In genomic region chr10:132631348-132631735, GRCh38 we compare ENCODE assay signal across 12 cellular contexts.
A peak's percentile ranks its signal among the peaks of the same experiment; 100 is the strongest.
DNase-seq lines count a peak whose midpoint lies in the region; ATAC-seq and TF ChIP-seq lines count a peak whose summit lies in the region.
"Had no signal": no experiment of that assay in that cellular context is flagged by ENCODE, and none has a peak within 500 bp of the region (broad histone marks: within the 10 kb centered on the region; RNA-seq: fewer than 3 reads in every experiment).

No MANE protein-coding gene starts in this region.

- H3K27ac ChIP-seq in caudate nucleus (ENCODE audit: low read depth, low read length) (peak overlapping the region; percentile 81), neuronal stem cell (replicated peaks; ENCODE audit: low read length) (no peak overlapping the region), upper lobe of right lung (peak overlapping the region; percentile 62)

- no peak for TF ChIP-seq CTCF in upper lobe of right lung (IDR thresholded peaks at IDR 0.05)

- no peak overlapping the region for H2BK12ac ChIP-seq in neuronal stem cell (ENCODE audit: low read length)

- no peak overlapping the region for H4K91ac ChIP-seq in neuronal stem cell (ENCODE audit: low read depth, low read length, poor library complexity)

- peaks cover 0 to 8% of the 10 kb centered on the region in 2 donors for H3K27me3 Mint-ChIP-seq in natural killer cell treated with Interleukin-12 subunit alpha and Interleukin-12 subunit beta and Interleukin-15 and Interleukin-18, amount 100 ng/mL, for 72 hours
- no peaks in the 10 kb centered on the region for H3K27me3 Mint-ChIP-seq in T-helper 17 cell

- no peak overlapping the region for H3K27ac Mint-ChIP-seq in natural killer cell treated with Interleukin-12 subunit alpha and Interleukin-12 subunit beta and Interleukin-15 and Interleukin-18, amount 100 ng/mL, for 72 hours
- no peak overlapping the region for H3K27ac Mint-ChIP-seq in T-helper 17 cell

- ATAC-seq in upper lobe of right lung = peak; percentile 42
- no peak for ATAC-seq in HG02798 (IDR thresholded peaks at IDR 0.05; ENCODE audit: poor library complexity, unreplicated experiment)
- ATAC-seq in natural killer cell treated with Interleukin-12 subunit alpha and Interleukin-12 subunit beta and Interleukin-15 and Interleukin-18, amount 100 ng/mL, for 72 hours = no peak
- ATAC-seq in T-helper 17 cell = no peak

- H3K79me1 ChIP-seq in neuronal stem cell (ENCODE audit: low read depth, low read length) = no peaks in the 10 kb centered on the region

- no peak overlapping the region for H3K4me2 ChIP-seq in neuronal stem cell (ENCODE audit: insufficient read depth, low read length, poor library complexity, severe bottlenecking)

- H2AK5ac ChIP-seq in neuronal stem cell (ENCODE audit: low read depth, low read length) = no peak overlapping the region

- H3K4ac ChIP-seq in neuronal stem cell (ENCODE audit: low read length) = no peak overlapping the region

- H4K8ac ChIP-seq in neuronal stem cell (ENCODE audit: low read depth, low read length) = no peak overlapping the region

- H3K9ac ChIP-seq in neuronal stem cell (ENCODE audit: low read depth, low read length, poor library complexity) = no peak overlapping the region

- peak in 1 of 61 donors; percentile 90 for DNase-seq in caudate nucleus (lab: John Stamatoyannopoulos, UW)
- peak; percentile 92 for DNase-seq in cardiac septum (ENCODE audit: low spot score)
- no peak for DNase-seq in neuronal stem cell (ENCODE audit: low spot score)
- peak; percentile 64 for DNase-seq in upper lobe of right lung
- no peak for DNase-seq in NCI-H128 (lab: John Stamatoyannopoulos, UW; ENCODE audit: unreplicated experiment)
- DNase-seq in natural killer cell treated with Interleukin-12 subunit alpha and Interleukin-12 subunit beta and Interleukin-15 and Interleukin-18, amount 100 ng/mL, for 72 hours (ENCODE audit: low spot score) = no peak
- no peak for DNase-seq in T-helper 17 cell
- DNase-seq: activated CD4-positive, alpha-beta T cell treated with anti-CD3 and anti-CD28 coated beads for 1 hour; activated gamma-delta T cell; NCI-H1092; NCI-H82 had no signal

- H3K4me1 Mint-ChIP-seq in natural killer cell treated with Interleukin-12 subunit alpha and Interleukin-12 subunit beta and Interleukin-15 and Interleukin-18, amount 100 ng/mL, for 72 hours (ENCODE audit: low read depth in 2 of 2) = peaks cover 18 to 28% of the 10 kb centered on the region in 2 donors
- peaks cover 40% of the 10 kb centered on the region for H3K4me1 Mint-ChIP-seq in T-helper 17 cell

- H3K4me3 ChIP-seq in neuronal stem cell (ENCODE audit: low read length in 2 of 2) = no peak overlapping the region
- H3K4me3 ChIP-seq in upper lobe of right lung = no peak overlapping the region

- H3K4me1 ChIP-seq in neuronal stem cell (ENCODE audit: control insufficient read depth in 2 of 2, insufficient read depth in 1 of 2, low read depth in 1 of 2, low read length in 2 of 2) = peaks cover 1 to 20% of the 10 kb centered on the region in 2 donors
- peaks cover 56% of the 10 kb centered on the region for H3K4me1 ChIP-seq in upper lobe of right lung

- H2BK120ac ChIP-seq in neuronal stem cell (ENCODE audit: low read depth, low read length) = no peak overlapping the region

- H3K9me3 ChIP-seq in neuronal stem cell (replicated peaks in 1 of 2; ENCODE audit: control insufficient read depth in 2 of 2, insufficient read depth in 1 of 2, low read depth in 1 of 2, low read length in 2 of 2) = no peaks in the 10 kb centered on the region
- no peaks in the 10 kb centered on the region for H3K9me3 ChIP-seq in upper lobe of right lung
- no peaks in the 10 kb centered on the region for H3K9me3 ChIP-seq in T-helper 17 cell (ENCODE audit: control insufficient read depth, low read length, poor library complexity, severe bottlenecking)

- H2BK5ac ChIP-seq in neuronal stem cell (ENCODE audit: low read length) = no peak overlapping the region

- H3K9me3 Mint-ChIP-seq in natural killer cell treated with Interleukin-12 subunit alpha and Interleukin-12 subunit beta and Interleukin-15 and Interleukin-18, amount 100 ng/mL, for 72 hours = no peaks in the 10 kb centered on the region

- no peak overlapping the region for H3K4me3 Mint-ChIP-seq in natural killer cell treated with Interleukin-12 subunit alpha and Interleukin-12 subunit beta and Interleukin-15 and Interleukin-18, amount 100 ng/mL, for 72 hours
- no peak overlapping the region for H3K4me3 Mint-ChIP-seq in T-helper 17 cell

- intact Hi-C loops in cardiac septum (cut with DNase I) (loop anchor here (1.0 to 5.0 kb wide), 3 partner anchors 94 to 234 kb away; partner anchors contain the start of genes INPP5A and PWWP2B), upper lobe of right lung (cut with DNase I) (no loop called here)

- WGBS in neuronal stem cell (ENCODE audit: extremely low coverage in 2 of 2, insufficient read length in 2 of 2, insufficient replicate concordance in 1 of 2), 2 donors = no CpG with 5 or more reads among the region's 17 CpGs

- H3K23ac ChIP-seq in neuronal stem cell (ENCODE audit: low read depth, low read length, poor library complexity) = no peak overlapping the region

- H3K27me3 ChIP-seq in neuronal stem cell (ENCODE audit: control insufficient read depth in 3 of 3, insufficient read depth in 3 of 3, low read depth in 1 of 3, low read length in 3 of 3) = no peaks in the 10 kb centered on the region
- no peaks in the 10 kb centered on the region for H3K27me3 ChIP-seq in upper lobe of right lung

- H3K36me3 ChIP-seq in neuronal stem cell (replicated peaks in 1 of 2; ENCODE audit: control insufficient read depth in 2 of 2, insufficient read depth in 2 of 2, low read length in 2 of 2) = no peaks in the 10 kb centered on the region
- no peaks in the 10 kb centered on the region for H3K36me3 ChIP-seq in upper lobe of right lung

- H3K14ac ChIP-seq in neuronal stem cell (ENCODE audit: low read length) = peak overlapping the region; percentile 87

- H2BK15ac ChIP-seq in neuronal stem cell (ENCODE audit: low read length) = no peak overlapping the region

- H3K36me3 Mint-ChIP-seq in natural killer cell treated with Interleukin-12 subunit alpha and Interleukin-12 subunit beta and Interleukin-15 and Interleukin-18, amount 100 ng/mL, for 72 hours = no peaks in the 10 kb centered on the region
- H3K36me3 Mint-ChIP-seq in T-helper 17 cell (ENCODE audit: low read depth) = no peaks in the 10 kb centered on the region

- no peak overlapping the region for H2AFZ ChIP-seq in neuronal stem cell (ENCODE audit: low read length)

- no peak overlapping the region for H3K18ac ChIP-seq in neuronal stem cell (ENCODE audit: low read length)

Comparison
In these comparisons a context has a peak if more than half of its experiments do, and no peak if none do; other contexts are left out.
1. DNase-seq: peak in cardiac septum (single experiment) and upper lobe of right lung (single experiment); none in neuronal stem cell (single experiment), NCI-H128 (single experiment), natural killer cell treated with Interleukin-12 subunit alpha and Interleukin-12 subunit beta and Interleukin-15 and Interleukin-18, amount 100 ng/mL, for 72 hours (single experiment) and T-helper 17 cell (0 of 3).